In the genomic region with DNA sequence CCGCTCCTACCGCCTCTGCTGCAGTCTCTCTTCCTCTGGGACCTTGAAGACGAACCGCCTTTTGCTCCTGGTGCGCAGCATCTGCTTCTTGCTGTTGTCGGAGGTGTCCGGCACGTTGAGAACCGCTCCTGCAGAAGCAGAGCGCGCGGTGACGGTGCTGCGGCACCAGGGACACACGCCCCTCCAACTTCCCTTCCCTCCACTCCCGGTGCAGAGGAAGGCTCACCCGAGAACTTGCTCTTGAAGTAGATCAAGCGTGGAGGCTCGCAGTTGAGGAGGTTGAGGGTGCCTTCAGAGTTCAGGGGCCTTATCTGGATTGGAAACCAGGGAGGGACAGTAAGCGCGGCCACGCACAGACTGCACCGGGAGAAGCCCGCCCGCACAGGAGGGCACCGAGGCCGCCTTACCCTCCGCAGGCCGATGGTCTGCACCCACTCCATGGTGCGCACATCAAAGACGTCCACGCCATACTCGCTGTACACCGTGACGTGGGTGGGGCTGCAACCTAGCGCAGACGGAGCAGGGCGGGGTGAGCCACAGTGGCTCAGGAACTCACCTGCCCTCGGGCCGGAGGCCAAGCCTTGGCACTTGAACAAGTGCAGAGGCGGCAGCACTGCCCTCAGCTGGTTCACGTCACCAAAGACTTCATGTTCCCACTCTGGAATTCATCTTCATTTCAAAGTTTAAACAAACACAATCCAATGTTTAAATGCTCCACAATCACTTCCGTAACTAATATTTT, we compare ENCODE assay signal across 1 cellular context.
TF ChIP-seq lines count a peak whose summit lies in the region.

No MANE protein-coding gene starts in this region.

TF ChIP-seq in WTC11, 78 proteins besides CTCF, POLR2A, EP300 and RAD21 (continued from another document):
- TF ChIP-seq, protein P1, sequence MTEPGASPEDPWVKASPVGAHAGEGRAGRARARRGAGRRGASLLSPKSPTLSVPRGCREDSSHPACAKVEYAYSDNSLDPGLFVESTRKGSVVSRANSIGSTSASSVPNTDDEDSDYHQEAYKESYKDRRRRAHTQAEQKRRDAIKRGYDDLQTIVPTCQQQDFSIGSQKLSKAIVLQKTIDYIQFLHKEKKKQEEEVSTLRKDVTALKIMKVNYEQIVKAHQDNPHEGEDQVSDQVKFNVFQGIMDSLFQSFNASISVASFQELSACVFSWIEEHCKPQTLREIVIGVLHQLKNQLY (CRISPR knock-in tag; IDR thresholded peaks at IDR 0.05), result no peak
- no peak for TF ChIP-seq ZNF232 (CRISPR knock-in tag; IDR thresholded peaks at IDR 0.05)
- TF ChIP-seq SMAD4 (CRISPR knock-in tag; IDR thresholded peaks at IDR 0.05), result no peak
- TF ChIP-seq MYBL2 (CRISPR knock-in tag; IDR thresholded peaks at IDR 0.05), result no peak
- no peak for TF ChIP-seq TEAD4 (CRISPR knock-in tag; IDR thresholded peaks at IDR 0.05)
- no peak for TF ChIP-seq FOXP1 (CRISPR knock-in tag; IDR thresholded peaks at IDR 0.05; ENCODE audit: borderline replicate concordance)
- TF ChIP-seq, protein P2, sequence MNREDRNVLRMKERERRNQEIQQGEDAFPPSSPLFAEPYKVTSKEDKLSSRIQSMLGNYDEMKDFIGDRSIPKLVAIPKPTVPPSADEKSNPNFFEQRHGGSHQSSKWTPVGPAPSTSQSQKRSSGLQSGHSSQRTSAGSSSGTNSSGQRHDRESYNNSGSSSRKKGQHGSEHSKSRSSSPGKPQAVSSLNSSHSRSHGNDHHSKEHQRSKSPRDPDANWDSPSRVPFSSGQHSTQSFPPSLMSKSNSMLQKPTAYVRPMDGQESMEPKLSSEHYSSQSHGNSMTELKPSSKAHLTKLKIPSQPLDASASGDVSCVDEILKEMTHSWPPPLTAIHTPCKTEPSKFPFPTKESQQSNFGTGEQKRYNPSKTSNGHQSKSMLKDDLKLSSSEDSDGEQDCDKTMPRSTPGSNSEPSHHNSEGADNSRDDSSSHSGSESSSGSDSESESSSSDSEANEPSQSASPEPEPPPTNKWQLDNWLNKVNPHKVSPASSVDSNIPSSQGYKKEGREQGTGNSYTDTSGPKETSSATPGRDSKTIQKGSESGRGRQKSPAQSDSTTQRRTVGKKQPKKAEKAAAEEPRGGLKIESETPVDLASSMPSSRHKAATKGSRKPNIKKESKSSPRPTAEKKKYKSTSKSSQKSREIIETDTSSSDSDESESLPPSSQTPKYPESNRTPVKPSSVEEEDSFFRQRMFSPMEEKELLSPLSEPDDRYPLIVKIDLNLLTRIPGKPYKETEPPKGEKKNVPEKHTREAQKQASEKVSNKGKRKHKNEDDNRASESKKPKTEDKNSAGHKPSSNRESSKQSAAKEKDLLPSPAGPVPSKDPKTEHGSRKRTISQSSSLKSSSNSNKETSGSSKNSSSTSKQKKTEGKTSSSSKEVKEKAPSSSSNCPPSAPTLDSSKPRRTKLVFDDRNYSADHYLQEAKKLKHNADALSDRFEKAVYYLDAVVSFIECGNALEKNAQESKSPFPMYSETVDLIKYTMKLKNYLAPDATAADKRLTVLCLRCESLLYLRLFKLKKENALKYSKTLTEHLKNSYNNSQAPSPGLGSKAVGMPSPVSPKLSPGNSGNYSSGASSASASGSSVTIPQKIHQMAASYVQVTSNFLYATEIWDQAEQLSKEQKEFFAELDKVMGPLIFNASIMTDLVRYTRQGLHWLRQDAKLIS (CRISPR knock-in tag; IDR thresholded peaks at IDR 0.05; ENCODE audit: borderline replicate concordance), result no peak
- TF ChIP-seq, protein P3, sequence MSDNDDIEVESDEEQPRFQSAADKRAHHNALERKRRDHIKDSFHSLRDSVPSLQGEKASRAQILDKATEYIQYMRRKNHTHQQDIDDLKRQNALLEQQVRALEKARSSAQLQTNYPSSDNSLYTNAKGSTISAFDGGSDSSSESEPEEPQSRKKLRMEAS (CRISPR knock-in tag; IDR thresholded peaks at IDR 0.05), result no peak
- no peak for TF ChIP-seq GTF2I (CRISPR knock-in tag; conservative IDR thresholded peaks at IDR 0.05)
- no peak for TF ChIP-seq CREB1 (CRISPR knock-in tag; IDR thresholded peaks at IDR 0.05)
- TF ChIP-seq, protein P4, sequence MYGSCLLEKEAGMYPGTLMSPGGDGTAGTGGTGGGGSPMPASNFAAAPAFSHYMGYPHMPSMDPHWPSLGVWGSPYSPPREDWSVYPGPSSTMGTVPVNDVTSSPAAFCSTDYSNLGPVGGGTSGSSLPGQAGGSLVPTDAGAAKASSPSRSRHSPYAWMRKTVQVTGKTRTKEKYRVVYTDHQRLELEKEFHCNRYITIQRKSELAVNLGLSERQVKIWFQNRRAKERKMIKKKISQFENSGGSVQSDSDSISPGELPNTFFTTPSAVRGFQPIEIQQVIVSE (CRISPR knock-in tag; IDR thresholded peaks at IDR 0.05; ENCODE audit: borderline replicate concordance), result no peak
- TF ChIP-seq RELA (CRISPR knock-in tag; IDR thresholded peaks at IDR 0.05; ENCODE audit: borderline replicate concordance), result no peak
- TF ChIP-seq, protein P5, sequence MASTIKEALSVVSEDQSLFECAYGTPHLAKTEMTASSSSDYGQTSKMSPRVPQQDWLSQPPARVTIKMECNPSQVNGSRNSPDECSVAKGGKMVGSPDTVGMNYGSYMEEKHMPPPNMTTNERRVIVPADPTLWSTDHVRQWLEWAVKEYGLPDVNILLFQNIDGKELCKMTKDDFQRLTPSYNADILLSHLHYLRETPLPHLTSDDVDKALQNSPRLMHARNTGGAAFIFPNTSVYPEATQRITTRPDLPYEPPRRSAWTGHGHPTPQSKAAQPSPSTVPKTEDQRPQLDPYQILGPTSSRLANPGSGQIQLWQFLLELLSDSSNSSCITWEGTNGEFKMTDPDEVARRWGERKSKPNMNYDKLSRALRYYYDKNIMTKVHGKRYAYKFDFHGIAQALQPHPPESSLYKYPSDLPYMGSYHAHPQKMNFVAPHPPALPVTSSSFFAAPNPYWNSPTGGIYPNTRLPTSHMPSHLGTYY (CRISPR knock-in tag; IDR thresholded peaks at IDR 0.05), result no peak
